ENCODE assay signal across 25 cellular contexts in genomic region chr3:136263251-136263650, GRCh38.
"Had no signal": no experiment of that assay in that cellular context is flagged by ENCODE, and none has a peak within 500 bp of the region (broad histone marks: within the 10 kb centered on the region; RNA-seq: fewer than 3 reads in every experiment).

No MANE protein-coding gene starts in this region.

- H3K4me3 ChIP-seq: adrenal gland, ascending aorta, breast epithelium, cardiac muscle cell, colonic mucosa had no signal

- DNase-seq: activated CD4-positive, alpha-beta memory T cell treated with anti-CD3 and anti-CD28 coated beads, Interleukin-2, amount 10 ng/mL, durations not matched to agents 7 days and 5 days; activated CD4-positive, alpha-beta T cell treated with anti-CD3 and anti-CD28 coated beads for 36 hours; activated CD4-positive, alpha-beta T cell treated with anti-CD3 and anti-CD28 coated beads, Interleukin-2, amount 10 ng/mL, durations not matched to agents 7 days and 5 days; activated CD4-positive, alpha-beta T cell treated with anti-CD3 and anti-CD28 coated beads, Interleukin-2, amount 50 U/mL, for 4 hours; activated CD4-positive, CD25-positive, alpha-beta regulatory T cell; activated CD4-positive, CD25-positive, alpha-beta regulatory T cell treated with anti-CD3 and anti-CD28 coated beads, Interleukin-2, amount 50 U/mL, for 72 hours; activated CD8-positive, alpha-beta memory T cell treated with anti-CD3 and anti-CD28 coated beads, Interleukin-2, amount 50 U/mL, for 4 hours; activated effector memory CD4-positive, alpha-beta T cell treated with anti-CD3 and anti-CD28 coated beads, Interleukin-2, amount 50 U/mL, for 16 hours; activated naive CD4-positive, alpha-beta T cell treated with anti-CD3 and anti-CD28 coated beads for 36 hours; activated naive CD8-positive, alpha-beta T cell treated with anti-CD3 and anti-CD28 coated beads for 36 hours; activated naive CD8-positive, alpha-beta T cell treated with anti-CD3 and anti-CD28 coated beads, Interleukin-2, amount 50 U/mL, for 24 hours; activated T-cell treated with anti-CD3 and anti-CD28 coated beads, Interleukin-2, amount 50 U/mL, for 1 hour; activated T-cell treated with anti-CD3 and anti-CD28 coated beads, Interleukin-2, amount 50 U/mL, for 48 hours; adrenal gland; central memory CD4-positive, alpha-beta T cell; cerebellar nuclear complex; colonic mucosa; effector memory CD4-positive, alpha-beta T cell; endodermal cell; foreskin fibroblast; T-helper 2 cell had no signal

- ATAC-seq: activated CD4-positive, alpha-beta T cell treated with anti-CD3 and anti-CD28 coated beads for 36 hours; activated naive CD8-positive, alpha-beta T cell treated with anti-CD3 and anti-CD28 coated beads, Interleukin-2, amount 50 U/mL, for 24 hours; esophagus mucosa had no signal

- H3K27me3 ChIP-seq: adrenal gland, ascending aorta, breast epithelium, cardiac muscle cell, colonic mucosa had no signal

- H3K27ac ChIP-seq: adrenal gland, ascending aorta, breast epithelium, colonic mucosa had no signal
